In the genomic region with DNA sequence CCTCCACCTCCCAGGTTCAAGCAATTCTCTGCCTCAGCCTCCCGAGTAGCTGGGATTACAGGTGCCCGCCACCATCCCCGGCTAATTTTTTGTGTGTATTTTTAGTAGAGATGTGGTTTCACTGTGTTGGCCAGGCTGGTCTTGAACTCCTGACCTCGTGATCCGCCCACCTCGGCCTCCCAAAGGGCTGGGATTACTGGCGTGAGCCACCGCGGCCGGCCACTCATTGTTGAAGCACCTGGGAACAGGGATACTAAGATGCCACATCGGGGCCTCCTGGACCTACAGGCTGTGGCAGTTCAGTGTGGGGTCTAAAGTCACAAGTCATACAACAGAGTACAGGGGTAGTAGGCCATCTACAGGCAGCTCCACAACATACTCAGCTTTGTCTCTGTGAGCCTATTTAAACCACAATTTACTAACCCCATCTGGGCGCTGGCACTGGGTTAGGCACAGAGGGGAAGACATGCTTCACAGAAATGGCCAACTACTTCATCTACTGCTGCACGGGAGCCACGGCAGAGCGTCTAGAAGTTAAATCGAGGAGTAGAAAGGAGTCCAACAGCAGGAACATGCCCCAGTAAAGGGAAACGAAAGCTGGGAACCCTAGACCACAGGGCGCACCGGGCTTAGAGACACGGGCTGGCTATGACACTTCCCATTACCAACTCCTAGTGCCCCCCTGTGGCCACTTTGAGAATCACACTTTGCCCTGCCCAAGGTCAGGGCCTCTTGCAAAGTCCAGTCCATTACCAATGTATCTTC, we compare ENCODE assay signal across 8 cellular contexts. TPM values are rescaled to one million over a fixed set of nuclear protein-coding genes. Genes with fewer than 3 reads are reported as not detected.
DNase-seq lines count a peak whose midpoint lies in the region; ATAC-seq lines count a peak whose summit lies in the region.

No MANE protein-coding gene starts in this region.

- no peak overlapping the region for H3K4me3 ChIP-seq in H7 (ENCODE audit: insufficient read depth, low read depth, low read length)
- H3K4me3 ChIP-seq in duodenal mucosa (ENCODE audit: low read depth in 1 of 2, low read length in 2 of 2): peak overlapping the region; percentile 43 to 52

- POLR2A ChIA-PET in activated CD4-positive, alpha-beta memory T cell treated with anti-CD3 and anti-CD28 coated beads for 36 hours (lab: Charles Lee): interaction anchor here (0.6 to 2.1 kb wide), 3 partner anchors 15 to 34 kb away, joined by 3 to 21 read pairs (median 7); partner anchors contain the start of genes HES7 and TMEM107

- peak overlapping the region; percentile 1 for H3K4me3 Mint-ChIP-seq in activated CD4-positive, alpha-beta memory T cell treated with anti-CD3 and anti-CD28 coated beads for 36 hours

- peaks cover 46 to 51% of the 10 kb centered on the region in 2 donors for H3K4me1 ChIP-seq in duodenal mucosa (ENCODE audit: control insufficient read depth in 1 of 2, insufficient read depth in 2 of 2, low read length in 2 of 2)

- peak overlapping the region; percentile 52 to 93 for H3K9ac ChIP-seq in duodenal mucosa (ENCODE audit: low read depth in 1 of 2, low read length in 2 of 2)

- peak overlapping the region; percentile 82 for H3K27ac ChIP-seq in duodenal mucosa (ENCODE audit: low read depth, low read length)

- peak overlapping the region; percentile 80 for H3K27ac Mint-ChIP-seq in activated CD4-positive, alpha-beta memory T cell treated with anti-CD3 and anti-CD28 coated beads for 36 hours

- H3K27me3 ChIP-seq in H7 (ENCODE audit: control insufficient read depth, insufficient read depth, low read length) (no peaks in the 10 kb centered on the region), duodenal mucosa (ENCODE audit: control insufficient read depth in 1 of 2, insufficient read depth in 2 of 2, low read length in 2 of 2) (no peaks in the 10 kb centered on the region)

- H3K36me3 ChIP-seq in H7 (replicated peaks; ENCODE audit: control insufficient read depth, insufficient read depth, low read length) (peaks cover 10% of the 10 kb centered on the region), duodenal mucosa (ENCODE audit: control insufficient read depth in 1 of 2, insufficient read depth in 2 of 2, low read length in 2 of 2) (peaks cover 14 to 19% of the 10 kb centered on the region in 2 donors)

- H3K9me3 Mint-ChIP-seq in activated CD4-positive, alpha-beta memory T cell treated with anti-CD3 and anti-CD28 coated beads for 36 hours: no peaks in the 10 kb centered on the region

- peaks cover 55% of the 10 kb centered on the region for H3K4me1 Mint-ChIP-seq in activated CD4-positive, alpha-beta memory T cell treated with anti-CD3 and anti-CD28 coated beads for 36 hours (ENCODE audit: low read depth)

- ATAC-seq in HG03354 (IDR thresholded peaks at IDR 0.05; ENCODE audit: poor library complexity, severe bottlenecking, unreplicated experiment): no peak

- peaks cover 24% of the 10 kb centered on the region for H3K36me3 Mint-ChIP-seq in activated CD4-positive, alpha-beta memory T cell treated with anti-CD3 and anti-CD28 coated beads for 36 hours

- CTCF ChIA-PET in activated CD4-positive, alpha-beta memory T cell treated with anti-CD3 and anti-CD28 coated beads for 36 hours (lab: Charles Lee): interaction anchor here (0.6 to 8.7 kb wide), 15 partner anchors 8 to 142 kb away, joined by 3 to 62 read pairs (median 6); partner anchors contain the start of genes ALOXE3, BORCS6 and HES7

- no peaks in the 10 kb centered on the region for H3K27me3 Mint-ChIP-seq in activated CD4-positive, alpha-beta memory T cell treated with anti-CD3 and anti-CD28 coated beads for 36 hours

- intact Hi-C loops in activated CD4-positive, alpha-beta memory T cell treated with anti-CD3 and anti-CD28 coated beads for 36 hours (cut with micrococcal nuclease): loop anchor here (5.0 kb wide), 1 partner anchor 316 kb away; no protein-coding TSS in a partner anchor

- no peaks in the 10 kb centered on the region for H3K9me3 ChIP-seq in duodenal mucosa (ENCODE audit: control insufficient read depth in 1 of 2, low read length in 2 of 2)

- DNase-seq in Ammon's horn (ENCODE audit: low spot score): peak; percentile 93
- DNase-seq in H7: peak; percentile 92
- peak; percentile 96 for DNase-seq in NCI-H82 (lab: John Stamatoyannopoulos, UW)
- DNase-seq in activated CD4-positive, alpha-beta memory T cell treated with anti-CD3 and anti-CD28 coated beads for 36 hours: peak; percentile 93
- peak; percentile 91 to 92 for DNase-seq in lung microvascular endothelial cell (ENCODE audit: low read depth in 2 of 2)
- DNase-seq in stimulated activated CD4-positive, alpha-beta T cell treated with anti-CD3 and anti-CD28 coated beads, TNF-alpha, amount 100 ng/mL, for 48 hours (ENCODE audit: low read depth in 3 of 3): peak; percentile 76 to 83 (median 82)

RNA-seq across cellular contexts. Expression of gene VAMP2, which starts 4.3 kb away (rescaled TPM):
- total RNA-seq in H7 (2014; rRNA removed; shearing (Covaris generic)): 7.3 and 10.5 TPM in 2 replicates
- total RNA-seq in activated CD4-positive, alpha-beta memory T cell treated with anti-CD3 and anti-CD28 coated beads for 36 hours: 10 to 100 TPM; 30.1 to 30.4 TPM
- 2.8 and 4.6 TPM in 2 replicates for total RNA-seq in lung microvascular endothelial cell

RNA-seq across cellular contexts. Expression of gene PER1, which starts 6.2 kb away (rescaled TPM):
- total RNA-seq in H7 (2014; rRNA removed; shearing (Covaris generic)): 19.2 and 32.4 TPM in 2 replicates
- 10 to 100 TPM; 48.9 to 56.3 TPM for total RNA-seq in activated CD4-positive, alpha-beta memory T cell treated with anti-CD3 and anti-CD28 coated beads for 36 hours
- 5.2 and 10.7 TPM in 2 replicates for total RNA-seq in lung microvascular endothelial cell

RNA-seq across cellular contexts. Expression of gene TMEM107, which starts 17.7 kb away (rescaled TPM):
- total RNA-seq in H7 (2014; rRNA removed; shearing (Covaris generic)): 27.7 and 40.7 TPM in 2 replicates
- total RNA-seq in activated CD4-positive, alpha-beta memory T cell treated with anti-CD3 and anti-CD28 coated beads for 36 hours: 10 to 100 TPM; 32.6 to 35.3 TPM
- total RNA-seq in lung microvascular endothelial cell: 21.2 and 21.6 TPM in 2 replicates

RNA-seq across cellular contexts. Expression of gene BORCS6, which starts 31.5 kb away (rescaled TPM):
- total RNA-seq in H7 (2014; rRNA removed; shearing (Covaris generic)): 9.9 and 10.7 TPM in 2 replicates
- 1 to 10 TPM; 7.9 to 8.3 TPM for total RNA-seq in activated CD4-positive, alpha-beta memory T cell treated with anti-CD3 and anti-CD28 coated beads for 36 hours
- 7.8 and 8.9 TPM in 2 replicates for total RNA-seq in lung microvascular endothelial cell

RNA-seq across cellular contexts. Expression of gene HES7, which starts 34.5 kb away (rescaled TPM):
- 1.3 and 2.1 TPM in 2 replicates for total RNA-seq in H7 (2014; rRNA removed; shearing (Covaris generic))
- total RNA-seq in activated CD4-positive, alpha-beta memory T cell treated with anti-CD3 and anti-CD28 coated beads for 36 hours: 1 to 10 TPM; 2.5 to 2.8 TPM
- 0.22 TPM in 1 of 2 replicates, not detected in the other for total RNA-seq in lung microvascular endothelial cell
